10 cellular contexts compared by ENCODE assay signal in the genomic region with DNA sequence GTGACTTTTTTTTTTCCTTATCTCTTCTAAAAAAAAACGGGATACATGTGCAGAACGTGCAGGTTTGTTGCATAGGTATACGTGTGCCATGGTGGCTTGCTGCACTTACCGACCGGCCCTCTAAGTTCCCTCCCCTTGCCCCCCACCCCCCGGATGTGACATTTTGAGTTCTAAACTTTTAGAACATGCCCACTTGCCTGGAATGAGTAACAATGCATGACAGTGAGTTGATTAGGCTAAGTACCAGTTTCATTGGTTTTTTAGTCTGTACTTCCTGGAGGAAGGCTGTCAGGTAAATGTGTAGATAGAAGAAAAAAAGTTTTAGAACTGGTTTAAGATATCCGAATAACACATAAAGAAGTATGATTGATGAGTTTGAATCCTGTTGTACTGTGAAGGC. TPM values are rescaled to one million over a fixed set of nuclear protein-coding genes. Genes with fewer than 3 reads are reported as not detected.
DNase-seq lines count a peak whose midpoint lies in the region; FAIRE-seq and TF ChIP-seq lines count a peak whose summit lies in the region.
"Had no signal": no experiment of that assay in that cellular context is flagged by ENCODE, and none has a peak within 500 bp of the region (broad histone marks: within the 10 kb centered on the region; RNA-seq: fewer than 3 reads in every experiment).

No MANE protein-coding gene starts in this region.

- H3K4me3 ChIP-seq in CD8-positive, alpha-beta memory T cell (ENCODE audit: low read length): peak overlapping the region; percentile 35
- H3K4me3 ChIP-seq in OCI-LY3 (ENCODE audit: low read length) (no peak overlapping the region), neural cell (ENCODE audit: low read length) (peak overlapping the region; percentile 74)

- H3K4me1 ChIP-seq in CD8-positive, alpha-beta memory T cell (ENCODE audit: insufficient read depth, low read length): peaks cover 52% of the 10 kb centered on the region
- peaks cover 20% of the 10 kb centered on the region for H3K4me1 ChIP-seq in OCI-LY3 (ENCODE audit: low read length)

- no peaks in the 10 kb centered on the region for H3K9me3 ChIP-seq in CD8-positive, alpha-beta memory T cell (ENCODE audit: low read length)
- no peaks in the 10 kb centered on the region for H3K9me3 ChIP-seq in OCI-LY3 (ENCODE audit: insufficient read depth, low read length)
- H3K9me3 ChIP-seq in neural cell (ENCODE audit: low read length): no peaks in the 10 kb centered on the region

- TF ChIP-seq RAD21 in neural cell (conservative IDR thresholded peaks at IDR 0.05): no peak

- H3K79me2 ChIP-seq in OCI-LY3 (ENCODE audit: low read length) (peaks cover 83% of the 10 kb centered on the region), neural cell (replicated peaks; ENCODE audit: insufficient read depth, low read length) (peaks cover 76% of the 10 kb centered on the region)

- H3K9me3 Mint-ChIP-seq in CD8-positive, alpha-beta memory T cell: no peaks in the 10 kb centered on the region
- no peaks in the 10 kb centered on the region for H3K9me3 Mint-ChIP-seq in CD14-positive monocyte

- intact Hi-C loops in CD14-positive monocyte (cut with micrococcal nuclease): loop anchor here (5.0 to 10.0 kb wide), 2 partner anchors 85 to 112 kb away; partner anchors contain the start of gene NOL11 (in 1 of the 2)

- peak overlapping the region; percentile 69 to 100 (median 99) for H3K4me3 Mint-ChIP-seq in CD8-positive, alpha-beta memory T cell
- peak overlapping the region in 1 of 2 donors; percentile 42 for H3K4me3 Mint-ChIP-seq in CD14-positive monocyte

- H4K20me1 ChIP-seq in OCI-LY3 (ENCODE audit: insufficient read depth, low read length) (peaks cover 45% of the 10 kb centered on the region), neural cell (ENCODE audit: insufficient read depth) (peaks cover 13% of the 10 kb centered on the region)

- no peak for TF ChIP-seq POLR2A in GM12891 (IDR thresholded peaks at IDR 0.05; ENCODE audit: low read depth, low read length)

- no peaks in the 10 kb centered on the region for H3K9me2 ChIP-seq in neural cell (ENCODE audit: insufficient read depth, low read length)

- H2AFZ ChIP-seq in OCI-LY3 (ENCODE audit: low read depth, low read length) (no peak overlapping the region), neural cell (ENCODE audit: low read depth, low read length) (no peak overlapping the region)

- H3K4me2 ChIP-seq in OCI-LY3 (ENCODE audit: low read length): peak overlapping the region; percentile 45
- H3K4me2 ChIP-seq in neural cell (ENCODE audit: low read length): peak overlapping the region; percentile 36

- H3K4me1 Mint-ChIP-seq in CD8-positive, alpha-beta memory T cell: peaks cover 61 to 77% (median 75%) of the 10 kb centered on the region in 3 donors
- H3K4me1 Mint-ChIP-seq in CD14-positive monocyte: peaks cover 62% of the 10 kb centered on the region

- H3K36me3 ChIP-seq in CD8-positive, alpha-beta memory T cell (ENCODE audit: insufficient read depth, low read length): no peaks in the 10 kb centered on the region
- H3K36me3 ChIP-seq in OCI-LY3 (replicated peaks; ENCODE audit: low read depth, low read length): no peaks in the 10 kb centered on the region
- no peaks in the 10 kb centered on the region for H3K36me3 ChIP-seq in neural cell (ENCODE audit: insufficient read depth, low read length)

- FAIRE-seq in GM12891 (lab: Jason Lieb, UNC): no peak
- FAIRE-seq: islet of Langerhans had no signal

- TF ChIP-seq CTCF in OCI-LY3 (IDR thresholded peaks at IDR 0.05; ENCODE audit: low read depth, low read length) (no peak), neural cell (IDR thresholded peaks at IDR 0.05; ENCODE audit: poor library complexity, severe bottlenecking) (no peak), CD14-positive monocyte (IDR thresholded peaks at IDR 0.05) (no peak)

- CTCF ChIA-PET in CD8-positive, alpha-beta memory T cell (lab: Charles Lee): interaction anchor here (1.0 kb wide), 1 partner anchor 14 kb away, joined by 3 read pairs; no protein-coding TSS in a partner anchor

- H3K9ac ChIP-seq in OCI-LY3 (ENCODE audit: low read length): no peak overlapping the region
- no peak overlapping the region for H3K9ac ChIP-seq in neural cell (ENCODE audit: low read length)

- peaks cover 0 to 5% of the 10 kb centered on the region in 2 donors for H3K27me3 Mint-ChIP-seq in CD8-positive, alpha-beta memory T cell
- H3K27me3 Mint-ChIP-seq in CD14-positive monocyte (ENCODE audit: low read depth in 3 of 3): peaks cover 3 to 10% (median 4%) of the 10 kb centered on the region in 3 donors

- POLR2A ChIA-PET in CD8-positive, alpha-beta memory T cell (lab: Charles Lee): interaction anchor here (0.6 kb wide), 1 partner anchor 199 kb away, joined by 3 read pairs; no protein-coding TSS in a partner anchor

- peak in 1 of 5 donors; percentile 17 for DNase-seq in CD8-positive, alpha-beta memory T cell
- peak; percentile 54 for DNase-seq in activated naive CD4-positive, alpha-beta T cell treated with anti-CD3 and anti-CD28 coated beads, Interleukin-2, amount 50 U/mL, for 16 hours
- no peak for DNase-seq in GM12891 (ENCODE audit: insufficient read length, low spot score)
- no peak for DNase-seq in CD14-positive monocyte (ENCODE audit: low spot score)
- no peak for DNase-seq in NCI-H226
- no peak for DNase-seq in NCI-H2081 treated with DMSO at 0.1 percent for 48 hours (lab: John Stamatoyannopoulos, UW)
- DNase-seq: NCI-H524 treated with DMSO at 0.1 percent for 48 hours had no signal

- H3K36me3 Mint-ChIP-seq in CD8-positive, alpha-beta memory T cell: peaks cover 2 to 38% (median 3%) of the 10 kb centered on the region in 3 donors
- H3K36me3 Mint-ChIP-seq in CD14-positive monocyte: peaks cover 2 to 16% of the 10 kb centered on the region in 2 donors

- H3K27ac ChIP-seq in CD8-positive, alpha-beta memory T cell (ENCODE audit: low read depth, low read length): no peak overlapping the region
- H3K27ac ChIP-seq in OCI-LY3 (ENCODE audit: low read length) (no peak overlapping the region), neural cell (ENCODE audit: low read length) (no peak overlapping the region)

- H3F3A ChIP-seq in neural cell (ENCODE audit: insufficient read depth, low read length, poor library complexity, severe bottlenecking): no peaks in the 10 kb centered on the region

- peak overlapping the region in 7 of 8 donors; percentile 38 to 99 (median 66) for H3K27ac Mint-ChIP-seq in CD8-positive, alpha-beta memory T cell
- no peak overlapping the region for H3K27ac Mint-ChIP-seq in CD14-positive monocyte

- no peak for TF ChIP-seq EP300 in neural cell (conservative IDR thresholded peaks at IDR 0.05; ENCODE audit: poor library complexity, severe bottlenecking)

- H3K27me3 ChIP-seq in CD8-positive, alpha-beta memory T cell (ENCODE audit: insufficient read depth, low read length, poor library complexity, severe bottlenecking): no peaks in the 10 kb centered on the region
- H3K27me3 ChIP-seq in OCI-LY3 (ENCODE audit: low read depth, low read length) (peaks cover 1% of the 10 kb centered on the region), neural cell (ENCODE audit: insufficient read depth, low read depth, low read length) (no peaks in the 10 kb centered on the region)

TF ChIP-seq in neural cell, 6 proteins besides CTCF, POLR2A, EP300 and RAD21 (continues in another document):
- no peak for TF ChIP-seq SMC3 (conservative IDR thresholded peaks at IDR 0.05; ENCODE audit: poor library complexity)
- no peak for TF ChIP-seq EZH2 (IDR thresholded peaks at IDR 0.05; ENCODE audit: borderline replicate concordance, insufficient read depth, low read length, poor library complexity, severe bottlenecking)

TF ChIP-seq in GM12891, 5 proteins besides CTCF, POLR2A, EP300 and RAD21:
- no peak for TF ChIP-seq SPI1 (IDR thresholded peaks at IDR 0.05; ENCODE audit: low read depth, low read length)
- TF ChIP-seq POU2F2 (IDR thresholded peaks at IDR 0.05; ENCODE audit: low read depth, low read length): no peak
- no peak for TF ChIP-seq PAX5 (IDR thresholded peaks at IDR 0.05; ENCODE audit: insufficient read depth, low read length, severe bottlenecking)
- no peak for TF ChIP-seq POLR2AphosphoS5 (IDR thresholded peaks at IDR 0.05; ENCODE audit: low read depth, low read length)
- TF ChIP-seq TAF1 (IDR thresholded peaks at IDR 0.05; ENCODE audit: low read depth, low read length): no peak
TF ChIP-seq in GM12891: peak in this region for 0.

RNA-seq across cellular contexts. Expression of gene BPTF, which starts 4.0 kb away (rescaled TPM):
- total RNA-seq in CD8-positive, alpha-beta memory T cell: 10 to 100 TPM; 78.8 to 82.4 TPM
- 25.1 TPM for polyA plus RNA-seq in CD8-positive, alpha-beta memory T cell
- polyA plus RNA-seq in neural cell (46.7 and 59.2 TPM in 2 replicates), CD14-positive monocyte (1 to 10 TPM; 1.9 to 4.5 TPM)
- 196 and 269 TPM in 2 replicates for polyA minus RNA-seq in neural cell
- 28.0 TPM for polyA plus RNA-seq in GM12891 (2012; ENCODE audit: low read depth, missing spikeins)

Comparison
In these comparisons a context has a peak if more than half of its experiments do, and no peak if none do; other contexts are left out.
1. H3K27ac Mint-ChIP-seq: peak in CD8-positive, alpha-beta memory T cell (7 of 8); none in CD14-positive monocyte (0 of 7).